ENCODE assay signal across 20 cellular contexts in the genomic region with DNA sequence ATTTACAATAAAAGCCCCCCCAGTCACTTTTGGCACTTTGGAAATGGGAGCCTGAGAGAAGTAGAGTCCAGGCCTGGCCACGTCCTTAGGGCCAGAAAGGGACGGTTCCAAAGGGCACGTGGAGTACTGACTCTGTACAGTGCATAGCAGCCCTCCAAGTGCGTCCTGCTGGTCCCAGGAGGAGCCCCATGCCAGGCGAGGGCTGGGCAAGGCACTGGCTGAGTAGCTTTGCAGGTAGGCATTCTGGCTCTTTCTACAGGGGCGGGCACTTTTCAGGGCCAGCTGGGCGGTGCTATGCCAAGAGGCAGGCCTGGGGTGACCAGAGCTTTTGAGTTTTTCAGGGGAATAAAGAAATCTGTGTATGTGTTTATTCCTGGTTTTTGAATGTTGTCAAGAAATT. TPM values are rescaled to one million over a fixed set of nuclear protein-coding genes. Genes with fewer than 3 reads are reported as not detected.
DNase-seq lines count a peak whose midpoint lies in the region; TF ChIP-seq lines count a peak whose summit lies in the region.
"Had no signal": no experiment of that assay in that cellular context is flagged by ENCODE, and none has a peak within 500 bp of the region (broad histone marks: within the 10 kb centered on the region; RNA-seq: fewer than 3 reads in every experiment).

No MANE protein-coding gene starts in this region.

- H3T11ph ChIP-seq in H9 (ENCODE audit: low read length): no peak overlapping the region

- no peak overlapping the region for H3K56ac ChIP-seq in H9 (ENCODE audit: insufficient read length, low read depth, low read length)

- TF ChIP-seq CTCF in H9 (conservative IDR thresholded peaks at IDR 0.05) (no peak), stomach (IDR thresholded peaks at IDR 0.05) (no peak)

- no peak overlapping the region for H3K27ac Mint-ChIP-seq in H9
- H3K27ac Mint-ChIP-seq in CD8-positive, alpha-beta memory T cell: no peak overlapping the region

- H2BK15ac ChIP-seq in H9 (ENCODE audit: low read depth, low read length): no peak overlapping the region

- H3K4me2 ChIP-seq in BLaER1: peak overlapping the region; percentile 59
- no peak overlapping the region for H3K4me2 ChIP-seq in H9 (ENCODE audit: insufficient read depth, insufficient read length, low read length)
- H3K4me2 ChIP-seq: SK-N-SH had no signal

- WGBS in H9 (ENCODE audit: extremely low coverage, insufficient read length, low lambda C conversion rate): no CpG with 5 or more reads among the region's 7 CpGs
- 80 to 93% (median 89%) methylated on average over 7 of the region's 7 CpGs for whole genome bisulfite sequencing in stomach, 5 donors

- H3K4ac ChIP-seq in H9 (ENCODE audit: low read depth, low read length): no peak overlapping the region

- H4K20me1 ChIP-seq in BLaER1: no peaks in the 10 kb centered on the region
- H4K20me1 ChIP-seq in H9 (ENCODE audit: control insufficient read depth, insufficient read depth, insufficient read length): no peaks in the 10 kb centered on the region

- no peak overlapping the region for H3K4me3 Mint-ChIP-seq in H9
- no peak overlapping the region for H3K4me3 Mint-ChIP-seq in CD8-positive, alpha-beta memory T cell

- H3K14ac ChIP-seq in H9 (ENCODE audit: insufficient read depth, low read length): no peak overlapping the region

- H3K9me3 ChIP-seq in BLaER1 (0 out of 2 replicates have a peak, but pooled peaks cover 3% of the 10 kb centered on the region), H9 (ENCODE audit: control insufficient read depth, low read depth, low read length) (no peaks in the 10 kb centered on the region), stomach (no peaks in the 10 kb centered on the region)
- no peaks in the 10 kb centered on the region for H3K9me3 ChIP-seq in CD8-positive, alpha-beta memory T cell (ENCODE audit: low read length)
- H3K9me3 ChIP-seq: SK-N-SH had no signal

- no peak overlapping the region for H4K91ac ChIP-seq in H9 (ENCODE audit: insufficient read length, low read depth, low read length)

- H3K79me1 ChIP-seq in H9 (ENCODE audit: insufficient read depth, low read depth, low read length, poor library complexity, severe bottlenecking): no peaks in the 10 kb centered on the region

- no peak overlapping the region for H4K8ac ChIP-seq in H9 (replicated peaks; ENCODE audit: insufficient read length, low read depth, low read length)

- POLR2A ChIA-PET in CD8-positive, alpha-beta memory T cell (lab: Charles Lee): no interaction called here

- H3K27me3 Mint-ChIP-seq in H9 (ENCODE audit: low read depth): peaks cover 82% of the 10 kb centered on the region
- peaks cover 0 to 12% of the 10 kb centered on the region in 2 donors for H3K27me3 Mint-ChIP-seq in CD8-positive, alpha-beta memory T cell

- CTCF ChIA-PET in CD8-positive, alpha-beta memory T cell (lab: Charles Lee): no interaction called here

- no peak overlapping the region for H4K5ac ChIP-seq in H9 (ENCODE audit: insufficient read length, low read depth, low read length)

- H3K23ac ChIP-seq in H9 (ENCODE audit: insufficient read length, low read depth, low read length): no peak overlapping the region

- no peak for TF ChIP-seq POLR2A in stomach (IDR thresholded peaks at IDR 0.05)

- H3K4me1 Mint-ChIP-seq in H9: peaks cover 28 to 31% of the 10 kb centered on the region in 2 experiments
- H3K4me1 Mint-ChIP-seq in CD8-positive, alpha-beta memory T cell: no peaks in the 10 kb centered on the region

- intact Hi-C loops in stomach (cut with DNase I; ENCODE audit: low total_unique reads): no loop called here

- no peak overlapping the region for H3K18ac ChIP-seq in H9 (ENCODE audit: insufficient read length, low read depth, low read length)

- no peak overlapping the region for H2BK20ac ChIP-seq in H9 (ENCODE audit: low read depth, low read length, poor library complexity, severe bottlenecking)

- H2BK120ac ChIP-seq in H9 (ENCODE audit: low read depth, low read length, poor library complexity, severe bottlenecking): no peak overlapping the region

- H2AFZ ChIP-seq in H9 (ENCODE audit: low read length): no peak overlapping the region

- no peaks in the 10 kb centered on the region for H3K79me2 ChIP-seq in H9 (ENCODE audit: insufficient read depth, low read length)

- H3K23me2 ChIP-seq in H9 (ENCODE audit: insufficient read length, low read depth, low read length, poor library complexity, severe bottlenecking): no peaks in the 10 kb centered on the region

- peaks cover 7 to 13% of the 10 kb centered on the region in 2 experiments for H3K9me3 Mint-ChIP-seq in H9
- peaks cover 0 to 6% (median 0%) of the 10 kb centered on the region in 5 donors for H3K9me3 Mint-ChIP-seq in CD8-positive, alpha-beta memory T cell

- peak; percentile 11 for DNase-seq in H9
- peak; percentile 84 for DNase-seq in mesenteric fat pad (ENCODE audit: low spot score)
- peak; percentile 9 for DNase-seq in stomach
- DNase-seq in stimulated activated CD4-positive, alpha-beta T cell treated with anti-CD3 and anti-CD28 coated beads, Interleukin-4, amount 100 ng/mL, for 4 hours: no peak
- DNase-seq in CD8-positive, alpha-beta memory T cell: no peak
- DNase-seq in SKM-1 (lab: John Stamatoyannopoulos, UW; ENCODE audit: unreplicated experiment): no peak
- DNase-seq: AML-193, DMS153, DND-41, HCEC 1CT, KBM-7, NCI-H1105 treated with DMSO at 0.1 percent for 48 hours, NCI-H146, NCI-H2029, NCI-H446, NCI-H524 treated with DMSO at 0.1 percent for 48 hours, NCI-H774 had no signal

- H3K4me3 ChIP-seq in BLaER1 (no peak overlapping the region), stomach (no peak overlapping the region)
- no peak overlapping the region for H3K4me3 ChIP-seq in CD8-positive, alpha-beta memory T cell (ENCODE audit: low read length)

- H3K27ac ChIP-seq in BLaER1: no peak overlapping the region
- H3K27ac ChIP-seq in H9 (ENCODE audit: insufficient read length, low read depth, low read length): no peak overlapping the region
- no peak overlapping the region for H3K27ac ChIP-seq in stomach
- H3K27ac ChIP-seq in CD8-positive, alpha-beta memory T cell (ENCODE audit: low read depth, low read length): no peak overlapping the region
- H3K27ac ChIP-seq: C4-2B had no signal

- H3K27me3 ChIP-seq in BLaER1 (no peaks in the 10 kb centered on the region), H9 (ENCODE audit: insufficient read depth, low read length) (peaks cover 2% of the 10 kb centered on the region; the same call in 1 of the 2 replicates), stomach (peaks cover 0 to 6% (median 0%) of the 10 kb centered on the region in 3 donors)
- H3K27me3 ChIP-seq in CD8-positive, alpha-beta memory T cell (ENCODE audit: insufficient read depth, low read length, poor library complexity, severe bottlenecking): no peaks in the 10 kb centered on the region

- H3K36me3 ChIP-seq in BLaER1 (no peaks in the 10 kb centered on the region), stomach (no peaks in the 10 kb centered on the region)
- H3K36me3 ChIP-seq in CD8-positive, alpha-beta memory T cell (ENCODE audit: insufficient read depth, low read length): no peaks in the 10 kb centered on the region

- H3K4me1 ChIP-seq in BLaER1: peaks cover 22% of the 10 kb centered on the region
- H3K4me1 ChIP-seq in H9 (ENCODE audit: insufficient read depth, low read length): peaks cover 6% of the 10 kb centered on the region; the same call in 1 of the 2 replicates
- peaks cover 0 to 6% (median 0%) of the 10 kb centered on the region in 4 donors for H3K4me1 ChIP-seq in stomach
- H3K4me1 ChIP-seq in CD8-positive, alpha-beta memory T cell (ENCODE audit: insufficient read depth, low read length): no peaks in the 10 kb centered on the region

- no peak overlapping the region for H2BK12ac ChIP-seq in H9 (ENCODE audit: insufficient read length, low read depth, low read length)

- TF ChIP-seq EP300 in stomach (IDR thresholded peaks at IDR 0.05): no peak

- no peak overlapping the region for H2AK5ac ChIP-seq in H9 (ENCODE audit: insufficient read length, low read length)

- H3K9ac ChIP-seq in BLaER1 (no peak overlapping the region), H9 (ENCODE audit: extremely low read depth, insufficient read length, low read length) (no peak overlapping the region)
- H3K9ac ChIP-seq: SK-N-SH had no signal

- H2BK5ac ChIP-seq in H9 (ENCODE audit: insufficient read length, low read length): no peak overlapping the region

- H3K36me3 Mint-ChIP-seq in H9 (ENCODE audit: insufficient read depth in 1 of 3, low read depth in 3 of 3): peaks cover 0 to 11% (median 2%) of the 10 kb centered on the region in 3 experiments; a peak in 4 of 7 replicates
- no peaks in the 10 kb centered on the region for H3K36me3 Mint-ChIP-seq in CD8-positive, alpha-beta memory T cell

RNA-seq across cellular contexts. Expression of gene GLI2, which starts 15.5 kb away (rescaled TPM):
- total RNA-seq in H9 (2021) (56.7 and 59.3 TPM in 2 replicates), mesenteric fat pad (4.1 TPM), stomach (1 to 10 TPM in 2 of 5 donors, under 1 TPM in 2, not detected in 1; 0.45 to 2.8 (median 1.6) TPM)
- under 1 TPM; 0.60 to 0.68 (median 0.61) TPM for polyA plus RNA-seq in stomach
- not detected for total RNA-seq in CD8-positive, alpha-beta memory T cell
- not detected for polyA plus RNA-seq in CD8-positive, alpha-beta memory T cell

Comparison
In these comparisons a context has a peak if more than half of its experiments do, and no peak if none do; other contexts are left out.
1. DNase-seq: peak in H9 (single experiment), mesenteric fat pad (single experiment) and stomach (single experiment); none in stimulated activated CD4-positive, alpha-beta T cell treated with anti-CD3 and anti-CD28 coated beads, Interleukin-4, amount 100 ng/mL, for 4 hours (0 of 2), CD8-positive, alpha-beta memory T cell (0 of 5) and SKM-1 (single experiment).
2. RNA of gene GLI2, which starts 15.5 kb away (total RNA-seq): 56.7 to 59.3 TPM in H9; 4.1 TPM in mesenteric fat pad (single experiment), 0.45 to 2.8 TPM in stomach and not detected in CD8-positive, alpha-beta memory T cell; every median in the first group is over 10 times any median in the second.